23 cellular contexts compared by ENCODE assay signal in the genomic region with DNA sequence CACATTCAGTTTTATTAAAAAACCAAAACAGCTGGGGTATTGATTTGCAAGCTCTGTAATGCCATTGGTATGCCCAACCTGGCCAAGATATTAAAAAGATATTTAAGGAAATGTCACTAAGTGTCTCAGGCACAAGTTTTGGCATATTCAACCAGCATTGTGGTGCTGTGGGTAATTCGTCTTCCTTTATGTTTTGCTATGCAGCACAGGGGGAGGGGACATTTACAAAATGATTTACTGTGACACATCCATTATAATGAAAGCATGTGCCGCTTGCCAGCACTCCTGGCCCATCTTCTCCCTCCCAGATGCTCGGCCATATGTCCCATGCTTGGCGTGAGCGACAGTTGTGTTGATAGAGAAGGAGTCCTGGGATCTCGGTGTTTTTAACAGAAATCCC.
DNase-seq lines count a peak whose midpoint lies in the region; TF ChIP-seq lines count a peak whose summit lies in the region.
"Had no signal": no experiment of that assay in that cellular context is flagged by ENCODE, and none has a peak within 500 bp of the region (broad histone marks: within the 10 kb centered on the region; RNA-seq: fewer than 3 reads in every experiment).

No MANE protein-coding gene starts in this region.

- TF ChIP-seq CTCF in AG10803 (conservative IDR thresholded peaks at IDR 0.05; ENCODE audit: low read length) (no peak), endodermal cell (conservative IDR thresholded peaks at IDR 0.05) (no peak)

- H3K4me1 Mint-ChIP-seq in immature natural killer cell (no peaks in the 10 kb centered on the region), endodermal cell (peaks cover 14% of the 10 kb centered on the region)
- H3K4me1 Mint-ChIP-seq: stimulated activated effector memory CD8-positive, alpha-beta T cell treated with anti-CD3 and anti-CD28 coated beads, Interleukin-12 subunit alpha, Interleukin-12 subunit beta, amount 100 ng/mL, for 72 hours had no signal

- peaks cover 0 to 8% (median 4%) of the 10 kb centered on the region in 3 donors for H3K27me3 Mint-ChIP-seq in immature natural killer cell (ENCODE audit: low read depth in 3 of 3)
- peaks cover 4% of the 10 kb centered on the region for H3K27me3 Mint-ChIP-seq in endodermal cell (ENCODE audit: insufficient read depth)

- no peaks in the 10 kb centered on the region for H3K9me3 Mint-ChIP-seq in immature natural killer cell
- H3K9me3 Mint-ChIP-seq in endodermal cell = no peaks in the 10 kb centered on the region
- H3K9me3 Mint-ChIP-seq: activated CD8-positive, alpha-beta T cell treated with anti-CD3 and anti-CD28 coated beads for 36 hours; activated naive CD4-positive, alpha-beta T cell treated with anti-CD3 and anti-CD28 coated beads for 36 hours; activated T-cell treated with anti-CD3 and anti-CD28 coated beads, Interleukin-2, amount 50 U/mL, for 4 hours; IgD-negative memory B cell; stimulated activated effector memory CD8-positive, alpha-beta T cell treated with anti-CD3 and anti-CD28 coated beads, Interleukin-12 subunit alpha, Interleukin-12 subunit beta, amount 100 ng/mL, for 72 hours had no signal

- H3K4me3 Mint-ChIP-seq in immature natural killer cell (no peak overlapping the region), endodermal cell (no peak overlapping the region)
- H3K4me3 Mint-ChIP-seq: activated CD8-positive, alpha-beta T cell treated with anti-CD3 and anti-CD28 coated beads for 36 hours; activated naive CD4-positive, alpha-beta T cell treated with anti-CD3 and anti-CD28 coated beads for 36 hours; activated T-cell treated with anti-CD3 and anti-CD28 coated beads, Interleukin-2, amount 50 U/mL, for 4 hours; IgD-negative memory B cell; stimulated activated effector memory CD8-positive, alpha-beta T cell treated with anti-CD3 and anti-CD28 coated beads, Interleukin-12 subunit alpha, Interleukin-12 subunit beta, amount 100 ng/mL, for 72 hours had no signal

- H3K36me3 Mint-ChIP-seq in immature natural killer cell (no peaks in the 10 kb centered on the region), endodermal cell (ENCODE audit: low read depth) (no peaks in the 10 kb centered on the region)
- H3K36me3 Mint-ChIP-seq: stimulated activated effector memory CD8-positive, alpha-beta T cell treated with anti-CD3 and anti-CD28 coated beads, Interleukin-12 subunit alpha, Interleukin-12 subunit beta, amount 100 ng/mL, for 72 hours had no signal

- H3K36me3 ChIP-seq in SJSA1 (no peaks in the 10 kb centered on the region), endodermal cell (ENCODE audit: control insufficient read depth, insufficient read depth, low read length) (no peaks in the 10 kb centered on the region)
- H3K36me3 ChIP-seq: BLaER1 treated with 17β-estradiol and CSF1 and Interleukin-3, amounts not matched to agents 10 nM and 100 nM; lower lobe of right lung; pancreas had no signal

- H3K4me3 ChIP-seq in AG10803 (ENCODE audit: low read length) (no peak overlapping the region), SJSA1 (no peak overlapping the region), endodermal cell (ENCODE audit: low read length) (no peak overlapping the region)
- H3K4me3 ChIP-seq: BLaER1 treated with 17β-estradiol and CSF1 and Interleukin-3, amounts not matched to agents 10 nM and 100 nM; lower lobe of right lung; pancreas; testis had no signal

- DNase-seq in AG10803 (ENCODE audit: low read depth) = peak; percentile 74
- peak; percentile 97 for DNase-seq in NCI-H1694 (lab: John Stamatoyannopoulos, UW)
- DNase-seq in SJSA1 (ENCODE audit: low read depth in 1 of 2, low spot score in 2 of 2) = no peak
- DNase-seq in myocyte (ENCODE audit: low read depth) = peak; percentile 14
- no peak for DNase-seq in stimulated activated CD8-positive, alpha-beta memory T cell treated with anti-CD3 and anti-CD28 coated beads, Interleukin-4, amount 100 ng/mL, for 48 hours
- DNase-seq in immature natural killer cell = no peak
- DNase-seq in endodermal cell = no peak
- DNase-seq in NCI-H146 treated with DMSO at 0.1 percent for 48 hours (lab: John Stamatoyannopoulos, UW; ENCODE audit: unreplicated experiment) = no peak
- DNase-seq: activated CD4-positive, CD25-positive, alpha-beta regulatory T cell; activated CD8-positive, alpha-beta T cell treated with anti-CD3 and anti-CD28 coated beads for 36 hours; activated naive CD4-positive, alpha-beta T cell treated with anti-CD3 and anti-CD28 coated beads for 36 hours; activated T-cell treated with anti-CD3 and anti-CD28 coated beads, Interleukin-2, amount 50 U/mL, for 4 hours; Calu3; lower lobe of right lung; NCI-H146; OCI-M1; pancreas; SIG-M5; T-helper 9 cell; testis had no signal

- H3K27ac ChIP-seq in SJSA1 (peak overlapping the region; percentile 85), endodermal cell (ENCODE audit: low read depth, low read length) (no peak overlapping the region)
- H3K27ac ChIP-seq: BLaER1 treated with 17β-estradiol and CSF1 and Interleukin-3, amounts not matched to agents 10 nM and 100 nM; lower lobe of right lung; pancreas; testis had no signal

- no peaks in the 10 kb centered on the region for H3K9me3 ChIP-seq in SJSA1 (replicated peaks)
- H3K9me3 ChIP-seq in endodermal cell (ENCODE audit: control insufficient read depth, low read length) = no peaks in the 10 kb centered on the region
- H3K9me3 ChIP-seq: BLaER1 treated with 17β-estradiol and CSF1 and Interleukin-3, amounts not matched to agents 10 nM and 100 nM; lower lobe of right lung; pancreas; testis had no signal

- H3K27me3 ChIP-seq in SJSA1 (replicated peaks) (no peaks in the 10 kb centered on the region), endodermal cell (ENCODE audit: control insufficient read depth, insufficient read depth, low read length, poor library complexity, severe bottlenecking) (no peaks in the 10 kb centered on the region)
- H3K27me3 ChIP-seq: BLaER1 treated with 17β-estradiol and CSF1 and Interleukin-3, amounts not matched to agents 10 nM and 100 nM; pancreas; testis had no signal

- H3K4me1 ChIP-seq in SJSA1 (replicated peaks) = peaks cover 57% of the 10 kb centered on the region
- peaks cover 4% of the 10 kb centered on the region for H3K4me1 ChIP-seq in endodermal cell (ENCODE audit: control insufficient read depth, insufficient read depth, low read length)

- H3K27ac Mint-ChIP-seq in immature natural killer cell = no peak overlapping the region
- no peak overlapping the region for H3K27ac Mint-ChIP-seq in endodermal cell
- H3K27ac Mint-ChIP-seq: activated CD8-positive, alpha-beta T cell treated with anti-CD3 and anti-CD28 coated beads for 36 hours; activated naive CD4-positive, alpha-beta T cell treated with anti-CD3 and anti-CD28 coated beads for 36 hours; IgD-negative memory B cell; stimulated activated effector memory CD8-positive, alpha-beta T cell treated with anti-CD3 and anti-CD28 coated beads, Interleukin-12 subunit alpha, Interleukin-12 subunit beta, amount 100 ng/mL, for 72 hours had no signal

- H3K9ac ChIP-seq in endodermal cell (ENCODE audit: extremely low read depth, low read length, poor library complexity, severe bottlenecking) = no peak overlapping the region
- H3K9ac ChIP-seq: BLaER1 treated with 17β-estradiol and CSF1 and Interleukin-3, amounts not matched to agents 10 nM and 100 nM had no signal

- 82 to 91% methylated on average over 2 to 6 of the region's 6 CpGs for WGBS in endodermal cell (ENCODE audit: insufficient coverage in 1 of 2, insufficient read length in 1 of 2), 2 experiments

Comparison
In these comparisons a context has a peak if more than half of its experiments do, and no peak if none do; other contexts are left out.
1. DNase-seq: peak in AG10803 (single experiment), NCI-H1694 (single experiment) and myocyte (single experiment); none in SJSA1 (0 of 2), stimulated activated CD8-positive, alpha-beta memory T cell treated with anti-CD3 and anti-CD28 coated beads, Interleukin-4, amount 100 ng/mL, for 48 hours (single experiment), immature natural killer cell (0 of 3), endodermal cell (single experiment) and NCI-H146 treated with DMSO at 0.1 percent for 48 hours (single experiment).